Comparison of ENCODE assay signal across 22 cellular contexts in the genomic region with DNA sequence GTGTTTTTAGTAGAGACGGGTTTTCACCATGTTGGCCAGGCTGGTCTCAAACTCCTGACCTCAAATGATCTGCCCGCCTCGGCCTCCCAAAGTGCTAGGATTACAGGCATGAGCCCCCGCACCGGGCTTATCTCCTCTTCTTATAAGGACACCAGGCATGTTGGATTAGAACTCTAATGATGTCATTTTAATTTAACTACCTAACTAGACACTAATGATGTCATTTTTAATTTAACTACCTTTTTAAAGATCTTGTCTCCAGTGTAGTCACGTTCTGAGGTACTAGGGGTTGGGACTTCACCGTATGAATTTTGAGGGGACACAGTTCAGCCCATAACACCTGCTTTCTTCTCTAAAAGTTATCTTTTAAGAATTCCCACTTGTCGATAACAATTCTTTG. TPM values are rescaled to one million over a fixed set of nuclear protein-coding genes. Genes with fewer than 3 reads are reported as not detected.
DNase-seq lines count a peak whose midpoint lies in the region; TF ChIP-seq lines count a peak whose summit lies in the region.
"Had no signal": no experiment of that assay in that cellular context is flagged by ENCODE, and none has a peak within 500 bp of the region (broad histone marks: within the 10 kb centered on the region; RNA-seq: fewer than 3 reads in every experiment).

No MANE protein-coding gene starts in this region.

- no peak overlapping the region for H3K4me3 Mint-ChIP-seq in endodermal cell
- H3K4me3 Mint-ChIP-seq: CD14-positive monocyte; CD4-positive, alpha-beta memory T cell; CD4-positive, CD25-positive, alpha-beta regulatory T cell; CD8-positive, alpha-beta memory T cell had no signal

- peaks cover 80% of the 10 kb centered on the region for H3K9me3 Mint-ChIP-seq in endodermal cell

- CTCF ChIA-PET in HEK293 (lab: Yijun Ruan, JAX) = no interaction called here

- H3K9ac ChIP-seq in adipocyte (ENCODE audit: low read length) (no peak overlapping the region), endodermal cell (ENCODE audit: extremely low read depth, low read length, poor library complexity, severe bottlenecking) (no peak overlapping the region)
- H3K9ac ChIP-seq: BLaER1 had no signal

- peaks cover 23% of the 10 kb centered on the region for H3K4me1 Mint-ChIP-seq in endodermal cell
- H3K4me1 Mint-ChIP-seq: CD14-positive monocyte had no signal

- POLR2A ChIA-PET in HEK293 (lab: Yijun Ruan, JAX) = no interaction called here

- TF ChIP-seq CTCF in HEK293 (tag by site-specific recombination; IDR thresholded peaks at IDR 0.05) (no peak), endodermal cell (conservative IDR thresholded peaks at IDR 0.05) (no peak), right atrium auricular region (IDR thresholded peaks at IDR 0.05) (no peak)

- H3K27ac Mint-ChIP-seq in endodermal cell = no peak overlapping the region
- H3K27ac Mint-ChIP-seq: CD14-positive monocyte; CD4-positive, alpha-beta memory T cell; CD4-positive, CD25-positive, alpha-beta regulatory T cell; CD8-positive, alpha-beta memory T cell had no signal

- H3K4me3 ChIP-seq in HEK293 (ENCODE audit: low read depth, low read length) (no peak overlapping the region), adipocyte (ENCODE audit: low read length) (peak overlapping the region; percentile 2), endodermal cell (ENCODE audit: low read length) (peak overlapping the region; percentile 1), right atrium auricular region (no peak overlapping the region)
- H3K4me3 ChIP-seq: BLaER1 had no signal

- H3K27me3 ChIP-seq in adipocyte (replicated peaks; ENCODE audit: control insufficient read depth, insufficient read depth, low read length) (no peaks in the 10 kb centered on the region), endodermal cell (ENCODE audit: control insufficient read depth, insufficient read depth, low read length, poor library complexity, severe bottlenecking) (no peaks in the 10 kb centered on the region), right atrium auricular region (no peaks in the 10 kb centered on the region)
- H3K27me3 ChIP-seq: BE2C had no signal

- no peaks in the 10 kb centered on the region for H3K27me3 Mint-ChIP-seq in endodermal cell (ENCODE audit: insufficient read depth)
- H3K27me3 Mint-ChIP-seq: CD4-positive, alpha-beta memory T cell; CD4-positive, CD25-positive, alpha-beta regulatory T cell; CD8-positive, alpha-beta memory T cell had no signal

- H3K36me3 ChIP-seq in HEK293 (ENCODE audit: control insufficient read depth in 2 of 2, insufficient read depth in 1 of 2, low read length in 2 of 2) (no peaks in the 10 kb centered on the region), adipocyte (ENCODE audit: control insufficient read depth, insufficient read depth, low read length, severe bottlenecking) (peaks cover 23% of the 10 kb centered on the region), endodermal cell (ENCODE audit: control insufficient read depth, insufficient read depth, low read length) (peaks cover 27% of the 10 kb centered on the region), right atrium auricular region (no peaks in the 10 kb centered on the region)
- H3K36me3 ChIP-seq: BE2C, BLaER1 had no signal

- H3K4me1 ChIP-seq in HEK293 (ENCODE audit: control insufficient read depth, insufficient read depth, low read length) (no peaks in the 10 kb centered on the region), adipocyte (ENCODE audit: control insufficient read depth, insufficient read depth, low read length) (no peaks in the 10 kb centered on the region), endodermal cell (ENCODE audit: control insufficient read depth, insufficient read depth, low read length) (no peaks in the 10 kb centered on the region), right atrium auricular region (no peaks in the 10 kb centered on the region)
- H3K4me1 ChIP-seq: BE2C, BLaER1 had no signal

- H3K9me3 ChIP-seq in HEK293 (ENCODE audit: control insufficient read depth, insufficient read depth, low read depth, low read length) (peaks cover 3% of the 10 kb centered on the region; the same call in 1 of the 2 replicates), adipocyte (ENCODE audit: control insufficient read depth, low read length) (peaks cover 72% of the 10 kb centered on the region), endodermal cell (ENCODE audit: control insufficient read depth, low read length) (peaks cover 38% of the 10 kb centered on the region), right atrium auricular region (peaks cover 2 to 16% of the 10 kb centered on the region in 2 donors)
- H3K9me3 ChIP-seq: BE2C had no signal

- peaks cover 43% of the 10 kb centered on the region for H3K36me3 Mint-ChIP-seq in endodermal cell (ENCODE audit: low read depth)

- 97% methylated on average over 6 of the region's 8 CpGs; no CpG with 5 or more reads in 1 of the 2 experiments for WGBS in endodermal cell (ENCODE audit: insufficient coverage in 1 of 2, insufficient read length in 1 of 2), 2 experiments

- H3K27ac ChIP-seq in HEK293 (ENCODE audit: extremely low read depth, low read depth, low read length) (no peak overlapping the region), endodermal cell (ENCODE audit: low read depth, low read length) (no peak overlapping the region), right atrium auricular region (no peak overlapping the region)
- H3K27ac ChIP-seq: BLaER1 had no signal

- DNase-seq in adipocyte (ENCODE audit: low read depth) (no peak), endodermal cell (no peak), NCI-H1436 treated with DMSO at 0.1 percent for 48 hours (lab: John Stamatoyannopoulos, UW) (no peak), right atrium auricular region (ENCODE audit: low spot score) (no peak)
- DNase-seq: 8988T; ACHN; BE2C; C1 segment of cervical spinal cord; CD4-positive, alpha-beta memory T cell; CD4-positive, CD25-positive, alpha-beta regulatory T cell; CD8-positive, alpha-beta memory T cell; COR-L47; DMS 273 treated with DMSO at 0.1 percent for 48 hours; DMS153; DMS53; DMS79; DND-41; EL; GDM1 had no signal

TF ChIP-seq in HEK293, 187 proteins besides CTCF, POLR2A, EP300 and RAD21:
- TF ChIP-seq YY1 (tag by site-specific recombination; IDR thresholded peaks at IDR 0.05) (no peak), SALL2 (tag by site-specific recombination; IDR thresholded peaks at IDR 0.05; ENCODE audit: borderline replicate concordance) (no peak)
- TF ChIP-seq, protein P1, sequence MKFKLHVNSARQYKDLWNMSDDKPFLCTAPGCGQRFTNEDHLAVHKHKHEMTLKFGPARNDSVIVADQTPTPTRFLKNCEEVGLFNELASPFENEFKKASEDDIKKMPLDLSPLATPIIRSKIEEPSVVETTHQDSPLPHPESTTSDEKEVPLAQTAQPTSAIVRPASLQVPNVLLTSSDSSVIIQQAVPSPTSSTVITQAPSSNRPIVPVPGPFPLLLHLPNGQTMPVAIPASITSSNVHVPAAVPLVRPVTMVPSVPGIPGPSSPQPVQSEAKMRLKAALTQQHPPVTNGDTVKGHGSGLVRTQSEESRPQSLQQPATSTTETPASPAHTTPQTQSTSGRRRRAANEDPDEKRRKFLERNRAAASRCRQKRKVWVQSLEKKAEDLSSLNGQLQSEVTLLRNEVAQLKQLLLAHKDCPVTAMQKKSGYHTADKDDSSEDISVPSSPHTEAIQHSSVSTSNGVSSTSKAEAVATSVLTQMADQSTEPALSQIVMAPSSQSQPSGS (tag by site-specific recombination; IDR thresholded peaks at IDR 0.05; ENCODE audit: low read depth) = peak; percentile 59; the same call in 1 of the 2 replicates

RNA-seq across cellular contexts. Expression of a gene that starts 37.7 kb away (rescaled TPM):
- total RNA-seq in endodermal cell (100 to 1,000 TPM; 344 to 419 TPM), right atrium auricular region (100 to 1,000 TPM in 1 of 2 donors, 10 to 100 TPM in 1; 75.2 to 127 TPM)
- polyA plus RNA-seq in endodermal cell (2013, experiment 1 of 2) = 371 TPM
- polyA plus RNA-seq in endodermal cell (2013, experiment 2 of 2) = 352 TPM

Comparison
In these comparisons a context has a peak if more than half of its experiments do, and no peak if none do; other contexts are left out.
1. H3K4me3 ChIP-seq: peak in adipocyte (single experiment) and endodermal cell (single experiment); none in HEK293 (single experiment) and right atrium auricular region (0 of 2).